24 cellular contexts compared by ENCODE assay signal in genomic region chr21:35404247-35404646, GRCh38.
"Had no signal": no experiment of that assay in that cellular context is flagged by ENCODE, and none has a peak within 500 bp of the region (broad histone marks: within the 10 kb centered on the region; RNA-seq: fewer than 3 reads in every experiment).

No MANE protein-coding gene starts in this region.

- H3K4me1 ChIP-seq: body of pancreas, Peyer's patch had no signal

- H3K27ac Mint-ChIP-seq: activated CD4-positive, alpha-beta memory T cell treated with anti-CD3 and anti-CD28 coated beads for 36 hours; activated CD4-positive, alpha-beta T cell treated with anti-CD3 and anti-CD28 coated beads, Interleukin-2, amount 10 ng/mL, durations not matched to agents 7 days and 5 days; activated T-cell treated with anti-CD3 and anti-CD28 coated beads, Interleukin-2, amount 50 U/mL, for 72 hours; activated T-helper 2 cell treated with anti-CD3 and anti-CD28 coated beads, Interferon-gamma antibody, Interleukin-2, Interleukin-4, amounts not matched to agents 10 μg/mL and 5 μg/mL and 100 μg/mL, durations not matched to agents 14 hours and 24 hours and 36 hours; T-cell had no signal

- ATAC-seq: activated T-cell treated with anti-CD3 and anti-CD28 coated beads, Interleukin-2, amount 50 U/mL, for 72 hours; body of pancreas; T-cell had no signal

- H3K4me3 ChIP-seq: body of pancreas, Peyer's patch, SK-N-MC had no signal

- H3K36me3 ChIP-seq: Peyer's patch had no signal

- H3K4me3 Mint-ChIP-seq: activated CD4-positive, alpha-beta memory T cell treated with anti-CD3 and anti-CD28 coated beads for 36 hours; activated CD4-positive, alpha-beta T cell treated with anti-CD3 and anti-CD28 coated beads, Interleukin-2, amount 10 ng/mL, durations not matched to agents 7 days and 5 days; activated T-cell treated with anti-CD3 and anti-CD28 coated beads, Interleukin-2, amount 50 U/mL, for 72 hours; T-cell had no signal

- H3K27ac ChIP-seq: body of pancreas, Peyer's patch, SK-N-MC had no signal

- H3K36me3 Mint-ChIP-seq: activated CD4-positive, alpha-beta memory T cell treated with anti-CD3 and anti-CD28 coated beads for 36 hours; T-cell had no signal

- FAIRE-seq: bronchial epithelial cell, TTC549 had no signal

- DNase-seq: activated CD4-positive, alpha-beta memory T cell treated with anti-CD3 and anti-CD28 coated beads for 36 hours; activated CD4-positive, alpha-beta T cell treated with anti-CD3 and anti-CD28 coated beads, Interleukin-2, amount 10 ng/mL, durations not matched to agents 7 days and 5 days; activated CD4-positive, CD25-positive, alpha-beta regulatory T cell; activated gamma-delta T cell treated with Interleukin-2 at 50 U/mL for 16 hours; activated naive CD4-positive, alpha-beta T cell treated with anti-CD3 and anti-CD28 coated beads, Interleukin-2, amount 50 U/mL, for 16 hours; activated T-cell treated with anti-CD3 and anti-CD28 coated beads for 4 hours; activated T-cell treated with anti-CD3 and anti-CD28 coated beads, Interleukin-2, amount 50 U/mL, for 72 hours; aorta; body of pancreas; central memory CD4-positive, alpha-beta T cell; KBM-7; NCI-H1048; NCI-H2029; NCI-H2107; NCI-H446; Peyer's patch; SIG-M5; T-cell; T-helper 2 cell; T1000 had no signal

- H3K27me3 ChIP-seq: body of pancreas, Peyer's patch had no signal

- H3K9me3 Mint-ChIP-seq: activated CD4-positive, alpha-beta memory T cell treated with anti-CD3 and anti-CD28 coated beads for 36 hours; activated CD4-positive, alpha-beta T cell treated with anti-CD3 and anti-CD28 coated beads, Interleukin-2, amount 10 ng/mL, durations not matched to agents 7 days and 5 days; activated T-cell treated with anti-CD3 and anti-CD28 coated beads, Interleukin-2, amount 50 U/mL, for 72 hours; activated T-helper 2 cell treated with anti-CD3 and anti-CD28 coated beads, Interferon-gamma antibody, Interleukin-2, Interleukin-4, amounts not matched to agents 10 μg/mL and 5 μg/mL and 100 μg/mL, durations not matched to agents 14 hours and 24 hours and 36 hours; T-cell had no signal

- H3K9me3 ChIP-seq: body of pancreas, Peyer's patch had no signal
